20 cellular contexts compared by ENCODE assay signal in the genomic region with DNA sequence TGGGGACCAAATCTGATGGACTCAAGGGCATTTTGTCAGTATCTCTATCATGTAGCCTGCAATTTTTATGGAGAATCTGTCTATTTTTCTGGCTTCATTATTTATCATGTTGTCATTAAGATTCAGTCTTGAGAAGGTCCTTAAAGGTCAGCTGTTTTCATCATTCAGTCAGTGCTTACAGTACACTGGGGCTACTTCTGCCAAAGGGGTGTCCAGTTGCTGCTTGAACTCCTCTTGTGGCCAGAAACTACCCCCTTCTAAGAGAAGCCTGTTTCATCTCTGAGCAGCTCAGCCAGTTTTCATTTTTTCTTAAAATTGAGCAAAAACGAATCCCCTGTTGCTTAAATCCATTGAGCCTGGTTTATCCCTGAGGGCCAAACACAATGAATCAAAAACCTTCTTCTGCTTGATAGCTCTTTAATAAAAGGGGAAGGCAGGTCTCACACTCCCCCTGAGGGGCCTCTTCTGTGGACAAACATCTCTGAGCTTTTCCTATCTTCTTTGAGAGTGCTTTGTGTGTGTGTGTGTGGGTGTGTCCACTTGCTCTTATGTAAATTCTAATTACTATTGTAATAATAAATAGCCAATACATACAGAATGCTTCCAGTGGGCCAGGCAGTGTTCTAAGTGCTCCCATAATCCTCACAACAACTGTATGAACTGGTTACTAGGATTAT.
DNase-seq lines count a peak whose midpoint lies in the region; ATAC-seq and TF ChIP-seq lines count a peak whose summit lies in the region.
"Had no signal": no experiment of that assay in that cellular context is flagged by ENCODE, and none has a peak within 500 bp of the region (broad histone marks: within the 10 kb centered on the region; RNA-seq: fewer than 3 reads in every experiment).

No MANE protein-coding gene starts in this region.

- H3K9me3 Mint-ChIP-seq in neural progenitor cell, result peaks cover 14% of the 10 kb centered on the region
- no peaks in the 10 kb centered on the region for H3K9me3 Mint-ChIP-seq in activated T-helper 2 cell treated with anti-CD3 and anti-CD28 coated beads, Interferon-gamma antibody, Interleukin-2, Interleukin-4, amounts not matched to agents 10 μg/mL and 5 μg/mL and 100 μg/mL, durations not matched to agents 14 hours and 24 hours and 36 hours
- H3K9me3 Mint-ChIP-seq: CD4-positive, alpha-beta T cell; GM23338 had no signal

- H3K9me3 ChIP-seq in HAP-1 (no peaks in the 10 kb centered on the region), neural progenitor cell (ENCODE audit: low read depth) (no peaks in the 10 kb centered on the region)
- H3K9me3 ChIP-seq: A549, Peyer's patch, SJSA1 had no signal

- TF ChIP-seq CTCF in astrocyte of the cerebellum (IDR thresholded peaks at IDR 0.05; ENCODE audit: low read depth, low read length, missing control alignments) (no peak), neural progenitor cell (IDR thresholded peaks at IDR 0.05) (no peak)

- H3K4me2 ChIP-seq in neural progenitor cell, result peak overlapping the region; percentile 69
- H3K4me2 ChIP-seq: A549, GM23338 had no signal

- peaks cover 12% of the 10 kb centered on the region for H3K36me3 Mint-ChIP-seq in neural progenitor cell
- no peaks in the 10 kb centered on the region for H3K36me3 Mint-ChIP-seq in activated T-helper 2 cell treated with anti-CD3 and anti-CD28 coated beads, Interferon-gamma antibody, Interleukin-2, Interleukin-4, amounts not matched to agents 10 μg/mL and 5 μg/mL and 100 μg/mL, durations not matched to agents 14 hours and 24 hours and 36 hours (ENCODE audit: low read depth)

- in situ Hi-C loops in HAP-1 (cut with MboI; ENCODE audit: low sequenced_read_pairs), result no loop called here
- in situ Hi-C loops in astrocyte of the cerebellum (cut with HindIII; ENCODE audit: low sequenced_read_pairs), result no loop called here

- peak overlapping the region; percentile 28 for H3K4me3 Mint-ChIP-seq in neural progenitor cell
- H3K4me3 Mint-ChIP-seq in activated T-helper 2 cell treated with anti-CD3 and anti-CD28 coated beads, Interferon-gamma antibody, Interleukin-2, Interleukin-4, amounts not matched to agents 10 μg/mL and 5 μg/mL and 100 μg/mL, durations not matched to agents 14 hours and 24 hours and 36 hours (ENCODE audit: low read depth), result no peak overlapping the region
- H3K4me3 Mint-ChIP-seq: CD4-positive, alpha-beta T cell; GM23338 had no signal

- no peaks in the 10 kb centered on the region for H4K20me1 ChIP-seq in neural progenitor cell (ENCODE audit: low read depth)

- H3K4me1 ChIP-seq in HAP-1 (peaks cover 35% of the 10 kb centered on the region), neural progenitor cell (peaks cover 48% of the 10 kb centered on the region)
- H3K4me1 ChIP-seq: A549, Peyer's patch, SJSA1 had no signal

- intact Hi-C loops in activated T-helper 2 cell treated with anti-CD3 and anti-CD28 coated beads, Interferon-gamma antibody, Interleukin-2, Interleukin-4, amounts not matched to agents 10 μg/mL and 5 μg/mL and 100 μg/mL, durations not matched to agents 14 hours and 24 hours and 36 hours (cut with micrococcal nuclease), result loop anchor here (10.0 kb wide), 1 partner anchor 91 kb away; no protein-coding TSS in a partner anchor

- H3K4me3 ChIP-seq in HAP-1 (no peak overlapping the region), astrocyte of the cerebellum (ENCODE audit: low read depth, low read length) (no peak overlapping the region), neural progenitor cell (no peak overlapping the region)
- H3K4me3 ChIP-seq: A549, GM12878, GM23338, K562, Peyer's patch, SJSA1 had no signal

- H3K27me3 ChIP-seq in HAP-1 (ENCODE audit: low read depth), result no peaks in the 10 kb centered on the region
- H3K27me3 ChIP-seq in neural progenitor cell, result no peaks in the 10 kb centered on the region
- H3K27me3 ChIP-seq: Peyer's patch had no signal

- no peaks in the 10 kb centered on the region for H3K79me2 ChIP-seq in neural progenitor cell (ENCODE audit: low read depth)

- H3K27ac ChIP-seq in neural progenitor cell, result peak overlapping the region; percentile 80
- H3K27ac ChIP-seq: A549, Peyer's patch, SJSA1 had no signal

- peaks cover 25% of the 10 kb centered on the region for H3F3A ChIP-seq in neural progenitor cell (ENCODE audit: low read depth)

- H2AFZ ChIP-seq in neural progenitor cell (replicated peaks), result no peak overlapping the region
- H2AFZ ChIP-seq: GM23338 had no signal

- no peak for ATAC-seq in GM19328 (IDR thresholded peaks at IDR 0.05; ENCODE audit: unreplicated experiment)
- ATAC-seq: A549, GM12878, GM23338, HCT116, K562 had no signal

- no peaks in the 10 kb centered on the region for H3K36me3 ChIP-seq in HAP-1 (replicated peaks)
- H3K36me3 ChIP-seq in neural progenitor cell, result no peaks in the 10 kb centered on the region
- H3K36me3 ChIP-seq: Peyer's patch, SJSA1 had no signal

- H3K9ac ChIP-seq in neural progenitor cell, result no peak overlapping the region

- DNase-seq in HAP-1 (ENCODE audit: low spot score in 2 of 2) (peak; percentile 78 to 90), NCI-H345 (lab: John Stamatoyannopoulos, UW) (peak; percentile 41), astrocyte of the cerebellum (ENCODE audit: low read depth) (peak; percentile 8), neural progenitor cell (ENCODE audit: low spot score) (peak; percentile 57), DMS153 (lab: John Stamatoyannopoulos, UW) (no peak)
- no peak for DNase-seq in activated T-helper 2 cell treated with anti-CD3 and anti-CD28 coated beads, Interferon-gamma antibody, Interleukin-2, Interleukin-4, amounts not matched to agents 10 μg/mL and 5 μg/mL and 100 μg/mL, durations not matched to agents 14 hours and 24 hours and 36 hours (ENCODE audit: low spot score)
- DNase-seq: Calu3; CD4-positive, alpha-beta T cell; DMS53; EL; NCI-H1930; NCI-H510A; Peyer's patch had no signal

- H3K27me3 Mint-ChIP-seq in neural progenitor cell (ENCODE audit: insufficient read depth, low read depth), result no peaks in the 10 kb centered on the region
- H3K27me3 Mint-ChIP-seq in activated T-helper 2 cell treated with anti-CD3 and anti-CD28 coated beads, Interferon-gamma antibody, Interleukin-2, Interleukin-4, amounts not matched to agents 10 μg/mL and 5 μg/mL and 100 μg/mL, durations not matched to agents 14 hours and 24 hours and 36 hours (ENCODE audit: low read depth), result peaks cover 6% of the 10 kb centered on the region
- H3K27me3 Mint-ChIP-seq: CD4-positive, alpha-beta T cell had no signal

- H3K4me1 Mint-ChIP-seq in neural progenitor cell, result peaks cover 64% of the 10 kb centered on the region
- H3K4me1 Mint-ChIP-seq in activated T-helper 2 cell treated with anti-CD3 and anti-CD28 coated beads, Interferon-gamma antibody, Interleukin-2, Interleukin-4, amounts not matched to agents 10 μg/mL and 5 μg/mL and 100 μg/mL, durations not matched to agents 14 hours and 24 hours and 36 hours (ENCODE audit: low read depth), result peaks cover 4% of the 10 kb centered on the region

- peak overlapping the region; percentile 57 for H3K27ac Mint-ChIP-seq in neural progenitor cell
- no peak overlapping the region for H3K27ac Mint-ChIP-seq in activated T-helper 2 cell treated with anti-CD3 and anti-CD28 coated beads, Interferon-gamma antibody, Interleukin-2, Interleukin-4, amounts not matched to agents 10 μg/mL and 5 μg/mL and 100 μg/mL, durations not matched to agents 14 hours and 24 hours and 36 hours
- H3K27ac Mint-ChIP-seq: CD4-positive, alpha-beta T cell; GM23338 had no signal

Comparison
In these comparisons a context has a peak if more than half of its experiments do, and no peak if none do; other contexts are left out.
1. DNase-seq: peak in HAP-1 (2 of 2), NCI-H345 (single experiment), astrocyte of the cerebellum (single experiment) and neural progenitor cell (single experiment); none in activated T-helper 2 cell treated with anti-CD3 and anti-CD28 coated beads, Interferon-gamma antibody, Interleukin-2, Interleukin-4, amounts not matched to agents 10 μg/mL and 5 μg/mL and 100 μg/mL, durations not matched to agents 14 hours and 24 hours and 36 hours (single experiment) and DMS153 (single experiment).